ENCODE assay signal across 8 cellular contexts in the genomic region with DNA sequence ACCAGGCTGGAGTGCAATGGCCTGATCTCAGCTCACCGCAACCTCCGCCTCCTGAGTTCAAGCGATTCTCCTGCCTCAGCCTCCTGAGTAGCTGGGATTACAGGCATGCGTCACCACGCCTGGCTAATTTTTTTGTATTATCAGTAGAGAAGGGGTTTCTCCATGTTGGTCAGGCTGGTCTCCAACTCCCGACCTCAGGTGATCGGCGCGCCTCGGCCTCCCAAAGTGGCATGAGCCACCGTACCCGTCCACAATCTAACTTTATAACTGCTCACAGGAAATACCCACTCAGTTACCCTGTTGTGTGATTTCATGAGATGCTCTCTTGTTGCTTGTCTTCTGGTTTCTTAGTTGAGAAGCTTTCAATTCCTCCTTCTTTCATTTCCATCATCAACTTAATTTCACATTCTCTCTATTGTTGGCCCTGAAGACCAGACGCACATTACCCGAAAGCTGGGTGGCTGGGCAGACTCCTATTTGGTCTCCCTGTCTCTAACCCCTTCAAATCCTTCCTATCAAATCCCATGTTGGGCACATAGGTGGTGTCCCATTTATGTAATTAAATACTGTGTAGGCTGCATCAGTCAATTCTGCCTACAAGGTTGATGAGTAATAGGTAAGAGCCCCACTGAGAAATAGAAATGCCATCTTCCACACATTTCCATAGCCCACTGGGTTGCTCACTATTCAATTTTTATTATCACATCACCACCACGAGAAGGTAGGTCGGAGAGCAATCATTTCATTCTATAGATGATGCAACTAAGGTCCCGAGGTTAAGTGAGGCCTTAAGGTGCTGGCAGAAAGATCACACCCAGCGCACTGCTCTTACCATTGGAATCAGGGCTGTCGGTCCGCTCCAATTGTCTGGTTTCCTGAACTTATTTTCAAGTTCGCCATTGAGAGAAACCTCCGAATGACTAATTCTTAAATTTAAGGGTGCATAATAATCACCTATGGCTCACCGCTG. TPM values are rescaled to one million over a fixed set of nuclear protein-coding genes. Genes with fewer than 3 reads are reported as not detected.
DNase-seq lines count a peak whose midpoint lies in the region; ATAC-seq, FAIRE-seq and TF ChIP-seq lines count a peak whose summit lies in the region.

No MANE protein-coding gene starts in this region.

- peaks cover 40% of the 10 kb centered on the region for H3K36me3 Mint-ChIP-seq in central memory CD8-positive, alpha-beta T cell (ENCODE audit: insufficient read depth)

- no peaks in the 10 kb centered on the region for H3K27me3 Mint-ChIP-seq in central memory CD8-positive, alpha-beta T cell

- peak overlapping the region; percentile 92 for H3K9ac ChIP-seq in mucosa of stomach (ENCODE audit: low read length)

- DNase-seq in GM12892 (ENCODE audit: insufficient read length), result no peak
- peak; percentile 68 for DNase-seq in OCI-M1 (lab: John Stamatoyannopoulos, UW)
- DNase-seq in central memory CD8-positive, alpha-beta T cell (ENCODE audit: low spot score in 2 of 2), result no peak
- DNase-seq in vagina (ENCODE audit: extremely low spot score in 2 of 2), result no peak
- DNase-seq in NCI-H187 treated with DMSO at 0.1 percent for 48 hours (lab: John Stamatoyannopoulos, UW), result no peak
- no peak for DNase-seq in SW 1271 (lab: John Stamatoyannopoulos, UW)

- TF ChIP-seq POLR2A in GM12892 (IDR thresholded peaks at IDR 0.05; ENCODE audit: low read depth, low read length), result peak; percentile 9; the same call in 1 of the 2 replicates
- no peak for TF ChIP-seq POLR2A in vagina (IDR thresholded peaks at IDR 0.05)

- H3K4me1 Mint-ChIP-seq in central memory CD8-positive, alpha-beta T cell, result peaks cover 31% of the 10 kb centered on the region

- H3K4me1 ChIP-seq in mucosa of stomach (ENCODE audit: control insufficient read depth, insufficient read depth, low read length) (peaks cover 8% of the 10 kb centered on the region), vagina (peaks cover 12% of the 10 kb centered on the region)

- ATAC-seq in central memory CD8-positive, alpha-beta T cell (replicated peaks; ENCODE audit: extremely low read depth, poor library complexity, severe bottlenecking), result no peak
- no peak for ATAC-seq in HG02610 (IDR thresholded peaks at IDR 0.05; ENCODE audit: unreplicated experiment)

- FAIRE-seq in GM12892 (lab: Jason Lieb, UNC), result peak; percentile 85

- peak overlapping the region; percentile 75 for H3K27ac ChIP-seq in vagina

- H3K27ac Mint-ChIP-seq in central memory CD8-positive, alpha-beta T cell (ENCODE audit: low read depth), result peak overlapping the region; percentile 98

- H3K4me3 ChIP-seq in mucosa of stomach (ENCODE audit: low read length) (peak overlapping the region; percentile 39), vagina (peak overlapping the region; percentile 72 to 86)

- intact Hi-C loops in vagina (cut with DNase I), result no loop called here

- H3K27me3 ChIP-seq in mucosa of stomach (ENCODE audit: control insufficient read depth, insufficient read depth, low read length), result no peaks in the 10 kb centered on the region
- no peaks in the 10 kb centered on the region for H3K27me3 ChIP-seq in vagina

- H3K9me3 ChIP-seq in mucosa of stomach (ENCODE audit: control insufficient read depth, low read length) (no peaks in the 10 kb centered on the region), vagina (no peaks in the 10 kb centered on the region)

- H3K36me3 ChIP-seq in mucosa of stomach (ENCODE audit: control insufficient read depth, insufficient read depth, low read length) (no peaks in the 10 kb centered on the region), vagina (peaks cover 0 to 47% of the 10 kb centered on the region in 2 donors)

- no peak for TF ChIP-seq CTCF in vagina (IDR thresholded peaks at IDR 0.05)

- H3K4me3 Mint-ChIP-seq in central memory CD8-positive, alpha-beta T cell, result peak overlapping the region; percentile 89

- no peaks in the 10 kb centered on the region for H3K9me3 Mint-ChIP-seq in central memory CD8-positive, alpha-beta T cell

RNA-seq across cellular contexts. Expression of gene GSTO2, which starts 1.0 kb away (rescaled TPM):
- polyA plus RNA-seq in GM12892 (2012; ENCODE audit: missing spikeins), result 1.2 TPM
- total RNA-seq in vagina, result 13.8 TPM

RNA-seq across cellular contexts. Expression of gene GSTO1, which starts 13.3 kb away (rescaled TPM):
- 137 TPM for polyA plus RNA-seq in GM12892 (2012; ENCODE audit: missing spikeins)
- total RNA-seq in vagina, result 69.5 TPM

RNA-seq across cellular contexts. Expression of gene CFAP43, which starts 35.8 kb away (rescaled TPM):
- polyA plus RNA-seq in GM12892 (2012; ENCODE audit: missing spikeins), result 0.11 TPM
- total RNA-seq in vagina, result 0.25 TPM
